Comparison of ENCODE assay signal across 20 cellular contexts in genomic region chr2:8597094-8597493, GRCh38.
A peak's percentile ranks its signal among the peaks of the same experiment; 100 is the strongest.
DNase-seq lines count a peak whose midpoint lies in the region; ATAC-seq, FAIRE-seq and TF ChIP-seq lines count a peak whose summit lies in the region.
"Had no signal": no experiment of that assay in that cellular context is flagged by ENCODE, and none has a peak within 500 bp of the region (broad histone marks: within the 10 kb centered on the region; RNA-seq: fewer than 3 reads in every experiment).

No MANE protein-coding gene starts in this region.

- H3K27ac Mint-ChIP-seq in natural killer cell treated with Interleukin-12 subunit alpha and Interleukin-12 subunit beta and Interleukin-15 and Interleukin-18, amount 100 ng/mL, for 72 hours, result peak overlapping the region; percentile 4 to 6
- peak overlapping the region in 1 of 2 donors; percentile 52 for H3K27ac Mint-ChIP-seq in natural killer cell

- no peak overlapping the region for H2BK120ac ChIP-seq in mesenchymal stem cell (ENCODE audit: low read depth, low read length)

- no peaks in the 10 kb centered on the region for H4K20me1 ChIP-seq in GM12878 (ENCODE audit: control insufficient read depth, insufficient read depth)
- H4K20me1 ChIP-seq: BLaER1 had no signal

- no peak for TF ChIP-seq RAD21 in GM12878 (IDR thresholded peaks at IDR 0.05; ENCODE audit: insufficient read depth, low read depth, low read length)

- no peak overlapping the region for H2AFZ ChIP-seq in GM12878 (ENCODE audit: control insufficient read depth, low read depth, low read length)
- H2AFZ ChIP-seq in mesenchymal stem cell (ENCODE audit: low read depth, low read length), result no peak overlapping the region

- H3K79me2 ChIP-seq in GM12878 (ENCODE audit: control insufficient read depth, insufficient read depth, low read length), result no peaks in the 10 kb centered on the region

- H3K27ac ChIP-seq in GM12878 (ENCODE audit: control insufficient read depth, insufficient read depth) (no peak overlapping the region), mesenchymal stem cell (ENCODE audit: low read length, poor library complexity, severe bottlenecking) (no peak overlapping the region), tibial artery (no peak overlapping the region)
- H3K27ac ChIP-seq: BLaER1, SK-N-MC had no signal

- peaks cover 0 to 7% of the 10 kb centered on the region in 2 donors for H3K27me3 Mint-ChIP-seq in natural killer cell treated with Interleukin-12 subunit alpha and Interleukin-12 subunit beta and Interleukin-15 and Interleukin-18, amount 100 ng/mL, for 72 hours
- no peaks in the 10 kb centered on the region for H3K27me3 Mint-ChIP-seq in natural killer cell (ENCODE audit: low read depth in 2 of 2)

- no peak for ATAC-seq in natural killer cell treated with Interleukin-12 subunit alpha and Interleukin-12 subunit beta and Interleukin-15 and Interleukin-18, amount 100 ng/mL, for 72 hours
- ATAC-seq in natural killer cell, result no peak
- ATAC-seq in GM12878, result no peak
- ATAC-seq in GM18858 (IDR thresholded peaks at IDR 0.05; ENCODE audit: unreplicated experiment), result no peak
- no peak for ATAC-seq in GM18505 (IDR thresholded peaks at IDR 0.05; ENCODE audit: unreplicated experiment)

- H3K4ac ChIP-seq in mesenchymal stem cell (ENCODE audit: low read depth in 1 of 2, low read length in 2 of 2), result no peak overlapping the region

- POLR2A ChIA-PET in GM12878 (lab: Charles Lee), result no interaction called here

- SMC1A ChIA-PET in GM12878 (lab: Charles Lee; ENCODE audit: uncharacterized antibody, unreplicated experiment), result no interaction called here

- H2AK5ac ChIP-seq in mesenchymal stem cell (ENCODE audit: low read length, severe bottlenecking), result no peak overlapping the region

- no peak overlapping the region for H3K9ac ChIP-seq in GM12878 (ENCODE audit: control insufficient read depth, insufficient read depth, low read length)
- no peak overlapping the region for H3K9ac ChIP-seq in mesenchymal stem cell (ENCODE audit: low read length)
- H3K9ac ChIP-seq: BLaER1 had no signal

- intact Hi-C loops in natural killer cell (cut with micrococcal nuclease) (no loop called here), GM12878 (cut with micrococcal nuclease; ENCODE audit: unreplicated experiment) (no loop called here), tibial artery (cut with DNase I; ENCODE audit: low total_unique reads) (no loop called here)

- no peaks in the 10 kb centered on the region for H3K9me3 Mint-ChIP-seq in natural killer cell treated with Interleukin-12 subunit alpha and Interleukin-12 subunit beta and Interleukin-15 and Interleukin-18, amount 100 ng/mL, for 72 hours
- no peaks in the 10 kb centered on the region for H3K9me3 Mint-ChIP-seq in natural killer cell
- H3K9me3 Mint-ChIP-seq: CD8-positive, alpha-beta memory T cell had no signal

- H3K36me3 ChIP-seq in GM12878 (ENCODE audit: control insufficient read depth in 2 of 2, insufficient read depth in 2 of 2, low read length in 1 of 2), result no peaks in the 10 kb centered on the region
- no peaks in the 10 kb centered on the region for H3K36me3 ChIP-seq in mesenchymal stem cell (ENCODE audit: control insufficient read depth in 1 of 2, insufficient read depth in 2 of 2, low read depth in 1 of 2, low read length in 2 of 2)
- no peaks in the 10 kb centered on the region for H3K36me3 ChIP-seq in tibial artery
- H3K36me3 ChIP-seq: BLaER1 had no signal

- H3K4me1 ChIP-seq in GM12878 (ENCODE audit: control insufficient read depth, insufficient read depth, low read length), result no peaks in the 10 kb centered on the region
- H3K4me1 ChIP-seq in mesenchymal stem cell (ENCODE audit: control insufficient read depth, insufficient read depth, low read depth, low read length), result peaks cover 6% of the 10 kb centered on the region
- H3K4me1 ChIP-seq in tibial artery, result no peaks in the 10 kb centered on the region

- no peak overlapping the region for H3K4me3 ChIP-seq in GM12878
- H3K4me3 ChIP-seq in mesenchymal stem cell (ENCODE audit: insufficient read depth in 1 of 2, low read depth in 1 of 2, low read length in 2 of 2), result no peak overlapping the region
- H3K4me3 ChIP-seq in tibial artery, result no peak overlapping the region
- H3K4me3 ChIP-seq: BLaER1, SK-N-MC had no signal

- H2BK5ac ChIP-seq in mesenchymal stem cell (ENCODE audit: low read depth, low read length, poor library complexity, severe bottlenecking), result no peak overlapping the region

- H3K23ac ChIP-seq in mesenchymal stem cell (ENCODE audit: low read length in 2 of 2), result no peak overlapping the region

- H2BK15ac ChIP-seq in mesenchymal stem cell (ENCODE audit: low read depth, poor library complexity, severe bottlenecking), result no peak overlapping the region

- no peak for DNase-seq in natural killer cell treated with Interleukin-12 subunit alpha and Interleukin-12 subunit beta and Interleukin-15 and Interleukin-18, amount 100 ng/mL, for 72 hours (ENCODE audit: low spot score)
- DNase-seq in natural killer cell, result no peak
- no peak for DNase-seq in GM12878 (ENCODE audit: low read depth, low spot score)
- DNase-seq in mesenchymal stem cell, result no peak
- DNase-seq in tibial artery, result no peak
- DNase-seq: CD8-positive, alpha-beta memory T cell; DMS79 treated with DMSO at 0.1 percent for 48 hours; HCEC 1CT; KBM-7; NCI-H1694 treated with DMSO at 0.1 percent for 48 hours; NCI-H510A; NCI-H748 treated with DMSO at 0.1 percent for 48 hours; NK-92 treated with Interleukin-12 subunit alpha and Interleukin-12 subunit beta, amount 100 ng/mL, for 24 hours; Right ventricle myocardium superior had no signal

- no TSS peak for BruUV-seq in GM12878 (replicated peaks; lab: Mats Ljungman, UMichigan)

- H3K9me3 ChIP-seq in GM12878 (replicated peaks; ENCODE audit: control insufficient read depth, insufficient read depth, low read length), result no peaks in the 10 kb centered on the region
- H3K9me3 ChIP-seq in mesenchymal stem cell (ENCODE audit: control insufficient read depth, low read length), result no peaks in the 10 kb centered on the region
- no peaks in the 10 kb centered on the region for H3K9me3 ChIP-seq in tibial artery
- H3K9me3 ChIP-seq: BLaER1 had no signal

- TF ChIP-seq POLR2A in GM12878 (IDR thresholded peaks at IDR 0.05; ENCODE audit: low read depth, low read length) (no peak), GM18505 (IDR thresholded peaks at IDR 0.05; ENCODE audit: borderline replicate concordance, extremely low read depth, insufficient read depth, insufficient read length) (no peak)

- H3K4me3 Mint-ChIP-seq in natural killer cell treated with Interleukin-12 subunit alpha and Interleukin-12 subunit beta and Interleukin-15 and Interleukin-18, amount 100 ng/mL, for 72 hours, result no peak overlapping the region
- no peak overlapping the region for H3K4me3 Mint-ChIP-seq in natural killer cell
- H3K4me3 Mint-ChIP-seq: CD8-positive, alpha-beta memory T cell had no signal

- peak overlapping the region; percentile 62 for H4K91ac ChIP-seq in mesenchymal stem cell (ENCODE audit: low read length)

- H3K18ac ChIP-seq in mesenchymal stem cell (ENCODE audit: low read depth in 1 of 2, low read length in 2 of 2), result peak overlapping the region in 1 of 2 experiments; percentile 25

- peaks cover 23 to 24% of the 10 kb centered on the region in 2 donors for H3K4me1 Mint-ChIP-seq in natural killer cell treated with Interleukin-12 subunit alpha and Interleukin-12 subunit beta and Interleukin-15 and Interleukin-18, amount 100 ng/mL, for 72 hours (ENCODE audit: low read depth in 2 of 2)
- H3K4me1 Mint-ChIP-seq in natural killer cell, result peaks cover 0 to 13% of the 10 kb centered on the region in 2 donors

- RAD21 ChIA-PET in GM12878 (lab: Charles Lee; ENCODE audit: unreplicated experiment), result no interaction called here

- FAIRE-seq in GM12878 (lab: Jason Lieb, UNC), result no peak
- FAIRE-seq: A204.1, RCC 7860 had no signal

- no peak overlapping the region for H3K4me2 ChIP-seq in GM12878 (ENCODE audit: control insufficient read depth, insufficient read depth)
- no peak overlapping the region for H3K4me2 ChIP-seq in mesenchymal stem cell (ENCODE audit: low read length, poor library complexity, severe bottlenecking)
- H3K4me2 ChIP-seq: BLaER1 had no signal

- peak overlapping the region in 1 of 2 experiments; percentile 74 for H3K14ac ChIP-seq in mesenchymal stem cell (ENCODE audit: low read length in 2 of 2)

- in situ Hi-C loops in GM12878 (cut with MboI), result no loop called here

- no peak for TF ChIP-seq CTCF in natural killer cell (IDR thresholded peaks at IDR 0.05)
- no peak for TF ChIP-seq CTCF in GM12878 (IDR thresholded peaks at IDR 0.05 in 2 of 3, conservative IDR thresholded peaks at IDR 0.05 in 1 of 3; ENCODE audit: control insufficient read depth in 2 of 3, extremely low read depth in 1 of 3, insufficient read depth in 1 of 3, low read depth in 3 of 3, low read length in 3 of 3)
- TF ChIP-seq CTCF in tibial artery (IDR thresholded peaks at IDR 0.05), result no peak

- no peak for TF ChIP-seq EP300 in GM12878 (IDR thresholded peaks at IDR 0.05; ENCODE audit: borderline replicate concordance in 1 of 2, control insufficient read depth in 1 of 2, low read depth in 2 of 2, low read length in 2 of 2)

- CTCF ChIA-PET in GM12878 (lab: Yijun Ruan, JAX), result no interaction called here

- H4K8ac ChIP-seq in mesenchymal stem cell (ENCODE audit: low read length), result no peak overlapping the region

- H3K27me3 ChIP-seq in GM12878 (replicated peaks in 1 of 2; ENCODE audit: control insufficient read depth in 2 of 2, insufficient read depth in 2 of 2, low read length in 1 of 2) (no peaks in the 10 kb centered on the region; a peak in 1 of 4 replicates), mesenchymal stem cell (ENCODE audit: control insufficient read depth in 1 of 2, insufficient read depth in 1 of 2, low read length in 2 of 2) (no peaks in the 10 kb centered on the region), tibial artery (no peaks in the 10 kb centered on the region)
- H3K27me3 ChIP-seq: BLaER1 had no signal

- no peaks in the 10 kb centered on the region for H3K79me1 ChIP-seq in mesenchymal stem cell (replicated peaks; ENCODE audit: low read length, poor library complexity, severe bottlenecking)

- peak overlapping the region; percentile 76 to 88 for H2BK12ac ChIP-seq in mesenchymal stem cell (ENCODE audit: low read length in 2 of 2)

- no peaks in the 10 kb centered on the region for H3K36me3 Mint-ChIP-seq in natural killer cell treated with Interleukin-12 subunit alpha and Interleukin-12 subunit beta and Interleukin-15 and Interleukin-18, amount 100 ng/mL, for 72 hours
- no peaks in the 10 kb centered on the region for H3K36me3 Mint-ChIP-seq in natural killer cell
- H3K36me3 Mint-ChIP-seq: CD8-positive, alpha-beta memory T cell had no signal

TF ChIP-seq in GM12878, 131 proteins besides CTCF, POLR2A, EP300 and RAD21 (continues in another document):
- no peak for TF ChIP-seq SUPT20H (IDR thresholded peaks at IDR 0.05; ENCODE audit: borderline replicate concordance, control insufficient read depth, low read depth, low read length)
